In genomic region chr5:150142189-150142788, GRCh38 we compare ENCODE assay signal across 11 cellular contexts. TPM values are rescaled to one million over a fixed set of nuclear protein-coding genes. Genes with fewer than 3 reads are reported as not detected.
A peak's percentile ranks its signal among the peaks of the same experiment; 100 is the strongest.
DNase-seq lines count a peak whose midpoint lies in the region; ATAC-seq and TF ChIP-seq lines count a peak whose summit lies in the region.
"Had no signal": no experiment of that assay in that cellular context is flagged by ENCODE, and none has a peak within 500 bp of the region (broad histone marks: within the 10 kb centered on the region; RNA-seq: fewer than 3 reads in every experiment).

No MANE protein-coding gene starts in this region.

- no peak overlapping the region for H2AFZ ChIP-seq in SK-N-SH (ENCODE audit: low read depth)

- H3K9me3 ChIP-seq in SK-N-SH = no peaks in the 10 kb centered on the region
- H3K9me3 ChIP-seq in transverse colon = no peaks in the 10 kb centered on the region

- H3K27me3 ChIP-seq in SK-N-SH (ENCODE audit: insufficient read depth) (no peaks in the 10 kb centered on the region), transverse colon (no peaks in the 10 kb centered on the region)

- no peaks in the 10 kb centered on the region for H4K20me1 ChIP-seq in SK-N-SH (ENCODE audit: insufficient read depth)

- H3K79me2 ChIP-seq in SK-N-SH (ENCODE audit: insufficient read depth) = peaks cover 64% of the 10 kb centered on the region

- POLR2A ChIA-PET in SK-N-SH (lab: Yijun Ruan, JAX) = interaction anchor here (0.9 to 2.3 kb wide), 3 partner anchors 11 to 17 kb away, joined by 3 to 10 read pairs (median 4); partner anchors contain the start of gene PDGFRB

- peak overlapping the region; percentile 86 for H3K27ac Mint-ChIP-seq in nephron progenitor cell

- no peak for ATAC-seq in GM18870 (IDR thresholded peaks at IDR 0.05; ENCODE audit: unreplicated experiment)

- no peak for TF ChIP-seq CTCF in SK-N-SH (IDR thresholded peaks at IDR 0.05)
- no peak for TF ChIP-seq CTCF in nephron progenitor cell (IDR thresholded peaks at IDR 0.05)
- no peak for TF ChIP-seq CTCF in transverse colon (IDR thresholded peaks at IDR 0.05)

- H3F3A ChIP-seq in SK-N-SH (replicated peaks; ENCODE audit: insufficient read depth) = peaks cover 41% of the 10 kb centered on the region

- peak overlapping the region; percentile 74; the same call in 1 of the 2 replicates for H3K4me2 ChIP-seq in SK-N-SH

- TF ChIP-seq EP300 in SK-N-SH (IDR thresholded peaks at IDR 0.05; ENCODE audit: borderline replicate concordance in 1 of 2, low read depth in 1 of 2, low read length in 1 of 2) (no peak), transverse colon (IDR thresholded peaks at IDR 0.05; ENCODE audit: low read depth) (no peak)

- DNase-seq in SK-N-SH (no peak), epithelial cell of prostate (ENCODE audit: low read depth, low spot score) (no peak), nephron progenitor cell (no peak), transverse colon (no peak), hepatic stellate cell (ENCODE audit: low spot score) (no peak), SKM-1 (lab: John Stamatoyannopoulos, UW; ENCODE audit: unreplicated experiment) (no peak)
- DNase-seq: activated CD4-positive, CD25-positive, alpha-beta regulatory T cell; activated T-cell treated with anti-CD3 and anti-CD28 coated beads, Interleukin-2, amount 50 U/mL, for 1 hour; RPMI8226 had no signal

- H3K9me2 ChIP-seq in SK-N-SH = no peaks in the 10 kb centered on the region

- peaks cover 96% of the 10 kb centered on the region for H3K4me1 Mint-ChIP-seq in nephron progenitor cell

- H3K9ac ChIP-seq in SK-N-SH = peak overlapping the region; percentile 73; the same call in 1 of the 2 replicates

- peaks cover 5% of the 10 kb centered on the region for H3K36me3 Mint-ChIP-seq in nephron progenitor cell (ENCODE audit: low read depth)

- H3K4me1 ChIP-seq in SK-N-SH (ENCODE audit: control insufficient read depth in 1 of 2, insufficient read depth in 2 of 2, low read depth in 1 of 2, low read length in 1 of 2) (peaks cover 73 to 91% of the 10 kb centered on the region in 2 experiments), transverse colon (peaks cover 34 to 72% (median 62%) of the 10 kb centered on the region in 4 donors)

- no peak overlapping the region for H3K4me3 Mint-ChIP-seq in nephron progenitor cell

- WGBS in SK-N-SH (ENCODE audit: low lambda C conversion rate) = 61% methylated on average over 9 of the region's 9 CpGs
- 76 to 80% methylated on average over 8 to 9 of the region's 9 CpGs for WGBS in transverse colon (ENCODE audit: low coverage in 1 of 2), 2 donors

- TF ChIP-seq RAD21 in SK-N-SH (IDR thresholded peaks at IDR 0.05; ENCODE audit: low read length) = no peak

- intact Hi-C loops in transverse colon (cut with DNase I; ENCODE audit: low total_unique reads) = no loop called here

- CTCF ChIA-PET in SK-N-SH (lab: Yijun Ruan, JAX) = interaction anchor here (1.8 to 3.4 kb wide), 3 partner anchors 12 to 20 kb away, joined by 5 to 16 read pairs (median 8); partner anchors contain the start of gene PDGFRB

- no peaks in the 10 kb centered on the region for H3K9me3 Mint-ChIP-seq in nephron progenitor cell

- H3K36me3 ChIP-seq in SK-N-SH (replicated peaks in 1 of 2; ENCODE audit: control insufficient read depth in 1 of 2, insufficient read depth in 2 of 2, low read length in 1 of 2) = peaks cover 0 to 2% of the 10 kb centered on the region in 2 experiments
- no peaks in the 10 kb centered on the region for H3K36me3 ChIP-seq in transverse colon

- no peak for TF ChIP-seq POLR2A in transverse colon (IDR thresholded peaks at IDR 0.05)

- H3K27ac ChIP-seq in SK-N-SH (ENCODE audit: low read depth in 2 of 2, low read length in 1 of 2) (peak overlapping the region; percentile 92 to 99), epithelial cell of prostate (peak overlapping the region; percentile 88), transverse colon (peak overlapping the region; percentile 74 to 89 (median 84))

- peaks cover 9% of the 10 kb centered on the region for H3K27me3 Mint-ChIP-seq in nephron progenitor cell (ENCODE audit: low read depth, poor library complexity)

- in situ Hi-C loops in transverse colon (cut with MboI; ENCODE audit: low pct_ligation_motif_present in 1 of 4, low pct_unique_long_range_greater_than_20kb in 1 of 4, low sequenced_read_pairs in 3 of 4) = loop anchor here in 2 of 4 donors (25.0 kb wide), 1 partner anchor 295 kb away; the partner anchor contains the start of gene RPS14 (in 2 of the 2)

- H3K4me3 ChIP-seq in SK-N-SH (ENCODE audit: low read depth in 2 of 2, low read length in 1 of 2) (no peak overlapping the region), transverse colon (no peak overlapping the region)

TF ChIP-seq in SK-N-SH, 30 proteins besides CTCF, POLR2A, EP300 and RAD21:
- TF ChIP-seq YY1 (IDR thresholded peaks at IDR 0.05; ENCODE audit: low read depth) (no peak), USF2 (IDR thresholded peaks at IDR 0.05; ENCODE audit: borderline replicate concordance, low read depth, low read length) (no peak), TEAD4 (IDR thresholded peaks at IDR 0.05; ENCODE audit: borderline replicate concordance, insufficient read depth) (no peak), JUND (IDR thresholded peaks at IDR 0.05) (no peak), GATA2 (CRISPR knock-in tag; IDR thresholded peaks at IDR 0.05) (no peak), PBX3 (IDR thresholded peaks at IDR 0.05) (no peak), MXI1 (IDR thresholded peaks at IDR 0.05; ENCODE audit: low read depth, low read length) (no peak), NFIC (IDR thresholded peaks at IDR 0.05; ENCODE audit: borderline replicate concordance) (no peak), SMC3 (IDR thresholded peaks at IDR 0.05; ENCODE audit: low read depth, low read length) (no peak), EZH2phosphoT487 (IDR thresholded peaks at IDR 0.05; ENCODE audit: borderline replicate concordance, low read depth) (no peak), MEF2A (IDR thresholded peaks at IDR 0.05; ENCODE audit: borderline replicate concordance, low read depth) (no peak), NRF1 (IDR thresholded peaks at IDR 0.05; ENCODE audit: low read depth, low read length) (no peak), CHD2 (IDR thresholded peaks at IDR 0.05; ENCODE audit: low read length, partially characterized antibody) (no peak), FOXM1 (IDR thresholded peaks at IDR 0.05; ENCODE audit: low read depth) (no peak), RXRA (IDR thresholded peaks at IDR 0.05; ENCODE audit: borderline replicate concordance, low read depth) (no peak), IRF3 (IDR thresholded peaks at IDR 0.05; ENCODE audit: low read depth, low read length) (no peak), POLR2AphosphoS5 (IDR thresholded peaks at IDR 0.05; ENCODE audit: low read depth, low read length) (no peak), TAF1 (IDR thresholded peaks at IDR 0.05; ENCODE audit: borderline replicate concordance, low read depth, low read length) (no peak)

RNA-seq across cellular contexts. Expression of gene PDGFRB, which starts 13.4 kb away (rescaled TPM):
- polyA plus RNA-seq in SK-N-SH (2012; rRNA removed) = 25.9 and 32.1 TPM in 2 replicates
- 13.2 and 19.7 TPM in 2 replicates for polyA plus RNA-seq in SK-N-SH (2012; cell fraction: cytosol; rRNA removed)
- 57.0 and 58.5 TPM in 2 replicates for polyA plus RNA-seq in SK-N-SH (2012; cell fraction: nucleus; rRNA removed)
- total RNA-seq in transverse colon = 10 to 100 TPM; 20.2 to 56.3 (median 28.3) TPM

RNA-seq across cellular contexts. Expression of gene CDX1, which starts 24.3 kb away (rescaled TPM):
- 0.23 and 0.26 TPM in 2 replicates for polyA plus RNA-seq in SK-N-SH (2012; rRNA removed)
- 0.19 and 0.26 TPM in 2 replicates for polyA plus RNA-seq in SK-N-SH (2012; cell fraction: cytosol; rRNA removed)
- 0.25 and 0.39 TPM in 2 replicates for polyA plus RNA-seq in SK-N-SH (2012; cell fraction: nucleus; rRNA removed)
- total RNA-seq in transverse colon = 100 to 1,000 TPM; 249 to 540 (median 360) TPM
- total RNA-seq: NCI-H460 had no signal

RNA-seq across cellular contexts. Expression of gene SLC6A7, which starts 47.6 kb away (rescaled TPM):
- polyA plus RNA-seq in SK-N-SH (2012; rRNA removed) = not detected in 2 replicates
- not detected in 2 replicates for polyA plus RNA-seq in SK-N-SH (2012; cell fraction: cytosol; rRNA removed)
- 0.04 and 0.08 TPM in 2 replicates for polyA plus RNA-seq in SK-N-SH (2012; cell fraction: nucleus; rRNA removed)
- 10 to 100 TPM; 19.5 to 67.7 (median 21.3) TPM for total RNA-seq in transverse colon

RNA-seq across cellular contexts. Expression of gene CSF1R, which starts 55.9 kb away (rescaled TPM):
- polyA plus RNA-seq in SK-N-SH (2012; rRNA removed) = 0.15 and 0.25 TPM in 2 replicates
- polyA plus RNA-seq in SK-N-SH (2012; cell fraction: cytosol; rRNA removed) = 0.10 and 0.30 TPM in 2 replicates
- 0.49 and 0.69 TPM in 2 replicates for polyA plus RNA-seq in SK-N-SH (2012; cell fraction: nucleus; rRNA removed)
- total RNA-seq in transverse colon = 10 to 100 TPM in 3 of 4 donors, under 1 TPM in 1; 0.60 to 38.9 (median 14.7) TPM
- total RNA-seq: NCI-H460 had no signal
